Comparison of ENCODE assay signal across 10 cellular contexts in the genomic region with DNA sequence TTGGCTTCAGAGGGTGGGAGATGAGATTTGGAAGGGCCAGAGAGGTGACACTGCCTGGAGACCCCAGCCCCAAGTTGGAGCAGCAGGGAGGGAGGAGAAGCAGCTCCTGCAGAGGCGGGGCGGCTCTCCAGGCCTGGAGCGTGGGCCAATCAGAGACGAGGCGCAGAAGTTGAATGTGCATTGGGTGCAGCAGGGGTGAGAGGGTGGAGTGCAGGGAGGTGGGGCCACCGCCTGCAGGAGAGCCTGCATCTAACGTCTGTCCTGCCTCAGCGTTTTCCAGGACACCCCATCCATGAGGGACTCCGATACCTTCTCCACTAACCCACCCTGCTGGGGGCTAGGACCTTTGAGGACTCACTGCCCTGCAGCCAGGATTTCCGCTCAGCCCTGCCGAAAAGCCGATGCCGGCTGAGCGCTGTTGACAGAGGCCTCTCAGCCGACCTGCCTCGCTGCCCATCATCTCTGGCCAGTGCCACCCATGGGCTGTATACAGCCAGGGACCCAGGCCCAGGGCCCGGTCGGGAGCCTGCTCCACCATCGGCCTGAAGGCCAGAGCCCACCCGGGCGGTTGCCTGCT.
DNase-seq lines count a peak whose midpoint lies in the region; ATAC-seq and TF ChIP-seq lines count a peak whose summit lies in the region.
"Had no signal": no experiment of that assay in that cellular context is flagged by ENCODE, and none has a peak within 500 bp of the region (broad histone marks: within the 10 kb centered on the region; RNA-seq: fewer than 3 reads in every experiment).

No MANE protein-coding gene starts in this region.

- no peaks in the 10 kb centered on the region for H3K9me3 Mint-ChIP-seq in activated CD8-positive, alpha-beta T cell treated with anti-CD3 and anti-CD28 coated beads for 36 hours
- H3K9me3 Mint-ChIP-seq in activated CD8-positive, alpha-beta T cell treated with anti-CD3 and anti-CD28 coated beads, Interleukin-2, amount 10 ng/mL, durations not matched to agents 7 days and 5 days (ENCODE audit: insufficient read depth) = no peaks in the 10 kb centered on the region
- no peaks in the 10 kb centered on the region for H3K9me3 Mint-ChIP-seq in progenitor cell of endocrine pancreas (ENCODE audit: low read depth)

- H3K4me1 Mint-ChIP-seq in activated CD8-positive, alpha-beta T cell treated with anti-CD3 and anti-CD28 coated beads for 36 hours (ENCODE audit: low read depth) = peaks cover 5% of the 10 kb centered on the region
- H3K4me1 Mint-ChIP-seq in activated CD8-positive, alpha-beta T cell treated with anti-CD3 and anti-CD28 coated beads, Interleukin-2, amount 10 ng/mL, durations not matched to agents 7 days and 5 days (ENCODE audit: low read depth) = peaks cover 4% of the 10 kb centered on the region
- H3K4me1 Mint-ChIP-seq in progenitor cell of endocrine pancreas (ENCODE audit: low read depth) = peaks cover 5% of the 10 kb centered on the region

- H3K4me3 Mint-ChIP-seq in activated CD8-positive, alpha-beta T cell treated with anti-CD3 and anti-CD28 coated beads for 36 hours = peak overlapping the region; percentile 44
- no peak overlapping the region for H3K4me3 Mint-ChIP-seq in activated CD8-positive, alpha-beta T cell treated with anti-CD3 and anti-CD28 coated beads, Interleukin-2, amount 10 ng/mL, durations not matched to agents 7 days and 5 days
- H3K4me3 Mint-ChIP-seq in progenitor cell of endocrine pancreas (ENCODE audit: low read depth) = peak overlapping the region; percentile 61

- TF ChIP-seq CTCF in activated CD8-positive, alpha-beta T cell treated with anti-CD3 and anti-CD28 coated beads for 36 hours (IDR thresholded peaks at IDR 0.05) = no peak
- TF ChIP-seq CTCF in epithelial cell of esophagus (IDR thresholded peaks at IDR 0.05; ENCODE audit: insufficient read depth, low read depth, low read length, missing control alignments) (no peak), progenitor cell of endocrine pancreas (IDR thresholded peaks at IDR 0.05; ENCODE audit: unreplicated experiment) (no peak)

- H3K27ac Mint-ChIP-seq in activated CD8-positive, alpha-beta T cell treated with anti-CD3 and anti-CD28 coated beads for 36 hours = no peak overlapping the region
- H3K27ac Mint-ChIP-seq in activated CD8-positive, alpha-beta T cell treated with anti-CD3 and anti-CD28 coated beads, Interleukin-2, amount 10 ng/mL, durations not matched to agents 7 days and 5 days = no peak overlapping the region
- no peak overlapping the region for H3K27ac Mint-ChIP-seq in progenitor cell of endocrine pancreas

- peaks cover 42% of the 10 kb centered on the region for H3K27me3 Mint-ChIP-seq in activated CD8-positive, alpha-beta T cell treated with anti-CD3 and anti-CD28 coated beads for 36 hours
- peaks cover 20% of the 10 kb centered on the region for H3K27me3 Mint-ChIP-seq in activated CD8-positive, alpha-beta T cell treated with anti-CD3 and anti-CD28 coated beads, Interleukin-2, amount 10 ng/mL, durations not matched to agents 7 days and 5 days (ENCODE audit: low read depth)
- H3K27me3 Mint-ChIP-seq in progenitor cell of endocrine pancreas = peaks cover 58% of the 10 kb centered on the region

- CTCF ChIA-PET in activated CD8-positive, alpha-beta T cell treated with anti-CD3 and anti-CD28 coated beads for 36 hours (lab: Charles Lee) = no interaction called here
- CTCF ChIA-PET in activated CD8-positive, alpha-beta T cell treated with anti-CD3 and anti-CD28 coated beads, Interleukin-2, amount 10 ng/mL, durations not matched to agents 7 days and 5 days (lab: Charles Lee) = no interaction called here

- peak overlapping the region; percentile 9 for H3K4me3 ChIP-seq in epithelial cell of esophagus (ENCODE audit: low read length)
- H3K4me3 ChIP-seq: lung had no signal

- intact Hi-C loops in activated CD8-positive, alpha-beta T cell treated with anti-CD3 and anti-CD28 coated beads for 36 hours (cut with micrococcal nuclease) = no loop called here

- ATAC-seq in activated CD8-positive, alpha-beta T cell treated with anti-CD3 and anti-CD28 coated beads for 36 hours = peak; percentile 69
- no peak for ATAC-seq in activated CD8-positive, alpha-beta T cell treated with anti-CD3 and anti-CD28 coated beads, Interleukin-2, amount 10 ng/mL, durations not matched to agents 7 days and 5 days

- H3K36me3 Mint-ChIP-seq in activated CD8-positive, alpha-beta T cell treated with anti-CD3 and anti-CD28 coated beads for 36 hours (ENCODE audit: low read depth) = no peaks in the 10 kb centered on the region
- H3K36me3 Mint-ChIP-seq in activated CD8-positive, alpha-beta T cell treated with anti-CD3 and anti-CD28 coated beads, Interleukin-2, amount 10 ng/mL, durations not matched to agents 7 days and 5 days (ENCODE audit: low read depth) = no peaks in the 10 kb centered on the region
- H3K36me3 Mint-ChIP-seq in progenitor cell of endocrine pancreas (ENCODE audit: insufficient read depth) = no peaks in the 10 kb centered on the region

- POLR2A ChIA-PET in activated CD8-positive, alpha-beta T cell treated with anti-CD3 and anti-CD28 coated beads for 36 hours (lab: Charles Lee) = no interaction called here
- POLR2A ChIA-PET in activated CD8-positive, alpha-beta T cell treated with anti-CD3 and anti-CD28 coated beads, Interleukin-2, amount 10 ng/mL, durations not matched to agents 7 days and 5 days (lab: Charles Lee) = no interaction called here

- peak; percentile 30 for DNase-seq in activated CD8-positive, alpha-beta T cell treated with anti-CD3 and anti-CD28 coated beads for 36 hours
- no peak for DNase-seq in activated CD8-positive, alpha-beta T cell treated with anti-CD3 and anti-CD28 coated beads, Interleukin-2, amount 10 ng/mL, durations not matched to agents 7 days and 5 days
- peak; percentile 25 for DNase-seq in NCI-H82 treated with DMSO at 0.1 percent for 48 hours (lab: John Stamatoyannopoulos, UW; ENCODE audit: unreplicated experiment)
- DNase-seq in epithelial cell of esophagus (ENCODE audit: low read depth) = peak; percentile 46
- no peak for DNase-seq in progenitor cell of endocrine pancreas (ENCODE audit: low spot score, unreplicated experiment)
- no peak for DNase-seq in HUDEP-2 (lab: John Stamatoyannopoulos, UW; ENCODE audit: unreplicated experiment in 76 of 76)
- DNase-seq in NCI-H1105 treated with DMSO at 0.1 percent for 48 hours (lab: John Stamatoyannopoulos, UW) = no peak
- no peak for DNase-seq in kidney glomerular epithelial cell (lab: John Stamatoyannopoulos, UW)
- DNase-seq: amniotic stem cell had no signal

Comparison
In these comparisons a context has a peak if more than half of its experiments do, and no peak if none do; other contexts are left out.
1. DNase-seq: peak in activated CD8-positive, alpha-beta T cell treated with anti-CD3 and anti-CD28 coated beads for 36 hours (single experiment), NCI-H82 treated with DMSO at 0.1 percent for 48 hours (single experiment) and epithelial cell of esophagus (single experiment); none in activated CD8-positive, alpha-beta T cell treated with anti-CD3 and anti-CD28 coated beads, Interleukin-2, amount 10 ng/mL, durations not matched to agents 7 days and 5 days (single experiment), progenitor cell of endocrine pancreas (single experiment), HUDEP-2 (0 of 76), NCI-H1105 treated with DMSO at 0.1 percent for 48 hours (single experiment) and kidney glomerular epithelial cell (single experiment).